Comparison of ENCODE assay signal across 8 cellular contexts in genomic region chr1:97138515-97139032, GRCh38.
A peak's percentile ranks its signal among the peaks of the same experiment; 100 is the strongest.
DNase-seq lines count a peak whose midpoint lies in the region; ATAC-seq and TF ChIP-seq lines count a peak whose summit lies in the region.

No MANE protein-coding gene starts in this region.

- TF ChIP-seq CTCF in IMR-90 (conservative IDR thresholded peaks at IDR 0.05; ENCODE audit: low read depth, low read length): no peak
- TF ChIP-seq CTCF in heart right ventricle (IDR thresholded peaks at IDR 0.05): peak in 1 of 9 donors; percentile 5

- in situ Hi-C loops in IMR-90 (cut with MboI; ENCODE audit: low sequenced_read_pairs): no loop called here

- 0 out of 2 replicates have a peak overlapping the region, but pooled peaks have one; percentile 20 for H3K14ac ChIP-seq in IMR-90 (replicated peaks; ENCODE audit: low read depth, low read length)

- CTCF ChIA-PET in IMR-90 (lab: Yijun Ruan, JAX): interaction anchor here (0.6 to 1.3 kb wide), 8 partner anchors 9 to 1059 kb away, joined by 3 to 6 read pairs (median 3); no protein-coding TSS in a partner anchor

- H4K20me1 ChIP-seq in IMR-90 (ENCODE audit: insufficient read depth, low read length): no peaks in the 10 kb centered on the region

- intact Hi-C loops in IMR-90 (cut with micrococcal nuclease): loop anchor here (1.0 to 5.0 kb wide), 3 partner anchors 171 to 909 kb away; no protein-coding TSS in a partner anchor
- intact Hi-C loops in heart right ventricle (cut with DNase I): loop anchor here in 2 of 10 donors (5.0 to 10.0 kb wide), 3 partner anchors 679 to 916 kb away; no protein-coding TSS in a partner anchor

- H3K56ac ChIP-seq in IMR-90 (ENCODE audit: extremely low read depth, insufficient read depth, low read length): no peak overlapping the region

- H3K79me1 ChIP-seq in IMR-90 (ENCODE audit: low read depth in 1 of 2, low read length in 2 of 2): no peaks in the 10 kb centered on the region

- H2BK20ac ChIP-seq in IMR-90 (ENCODE audit: low read depth, low read length): peak overlapping the region; percentile 37; the same call in 1 of the 2 replicates

- TF ChIP-seq POLR2A in IMR-90 (IDR thresholded peaks at IDR 0.05; ENCODE audit: low read depth, low read length): no peak

- H3K18ac ChIP-seq in IMR-90 (ENCODE audit: low read depth, low read length): no peak overlapping the region; the same call in 1 of the 2 replicates

- no peaks in the 10 kb centered on the region for H3K9me1 ChIP-seq in IMR-90 (ENCODE audit: insufficient read depth, low read length)

- H3K27me3 ChIP-seq in IMR-90 (ENCODE audit: control insufficient read depth, insufficient read depth, low read length): no peaks in the 10 kb centered on the region
- H3K27me3 ChIP-seq in heart right ventricle: no peaks in the 10 kb centered on the region

- dilution Hi-C loops in IMR-90 (cut with HindIII; ENCODE audit: low sequenced_read_pairs, unreplicated experiment): no loop called here

- H2BK15ac ChIP-seq in IMR-90 (ENCODE audit: low read depth, low read length): no peak overlapping the region; the same call in 2 of the 3 replicates

- no peak overlapping the region for H4K91ac ChIP-seq in IMR-90 (ENCODE audit: insufficient read depth, low read depth, low read length)

- no peak overlapping the region for H2AK9ac ChIP-seq in IMR-90 (replicated peaks; ENCODE audit: low read depth, low read length, poor library complexity)

- POLR2A ChIA-PET in IMR-90 (lab: Charles Lee; ENCODE audit: unreplicated experiment): no interaction called here

- 0 out of 2 replicates have a peak overlapping the region, but pooled peaks have one; percentile 8 for H2BK120ac ChIP-seq in IMR-90 (ENCODE audit: low read depth, low read length)

- peak overlapping the region in 1 of 2 experiments; percentile 15; a peak in 1 of 4 replicates for H4K8ac ChIP-seq in IMR-90 (ENCODE audit: low read depth in 2 of 2, low read length in 2 of 2)

- DNase-seq in Ammon's horn (ENCODE audit: low spot score) (peak; percentile 37), IMR-90 (no peak), heart right ventricle (no peak), GF-D8 (lab: John Stamatoyannopoulos, UW) (no peak), SW 1271 (lab: John Stamatoyannopoulos, UW) (no peak)
- no peak for DNase-seq in activated CD4-positive, alpha-beta T cell treated with anti-CD3 and anti-CD28 coated beads, Interleukin-2, amount 50 U/mL, for 48 hours

- H3K36me3 ChIP-seq in IMR-90 (ENCODE audit: control insufficient read depth, insufficient read depth, low read length) (no peaks in the 10 kb centered on the region), heart right ventricle (no peaks in the 10 kb centered on the region)

- H3K9me3 ChIP-seq in IMR-90 (ENCODE audit: control insufficient read depth, insufficient read depth, low read length) (no peaks in the 10 kb centered on the region), heart right ventricle (no peaks in the 10 kb centered on the region)

- H3K4me2 ChIP-seq in IMR-90 (ENCODE audit: low read depth, low read length): no peak overlapping the region

- H3K4ac ChIP-seq in IMR-90 (ENCODE audit: low read depth, low read length): peak overlapping the region; percentile 33

- no CpG with 5 or more reads among the region's 4 CpGs for WGBS in IMR-90 (ENCODE audit: extremely low coverage in 2 of 2, insufficient read length in 1 of 2), 2 experiments
- WGBS in heart right ventricle, 2 donors: 26 to 33% methylated on average over 4 of the region's 4 CpGs

- TF ChIP-seq RAD21 in IMR-90 (IDR thresholded peaks at IDR 0.05; ENCODE audit: low read length): no peak

- H3K4me3 ChIP-seq in IMR-90 (ENCODE audit: insufficient read depth, low read depth, low read length): no peak overlapping the region
- H3K4me3 ChIP-seq in heart right ventricle: peak overlapping the region in 6 of 10 donors; percentile 1 to 45 (median 29)

- H2AFZ ChIP-seq in IMR-90 (replicated peaks; ENCODE audit: low read length, poor library complexity): no peak overlapping the region

- H3K9ac ChIP-seq in IMR-90 (ENCODE audit: low read depth, low read length): no peak overlapping the region

- no peak overlapping the region for H3K27ac ChIP-seq in IMR-90 (ENCODE audit: insufficient read depth, low read length)
- H3K27ac ChIP-seq in heart right ventricle: peak overlapping the region in 3 of 10 donors; percentile 27 to 54 (median 33)

- H3K4me1 ChIP-seq in IMR-90 (ENCODE audit: control insufficient read depth, insufficient read depth, low read length) (peaks cover 3% of the 10 kb centered on the region), heart right ventricle (peaks cover 0 to 15% (median 8%) of the 10 kb centered on the region in 9 donors)

- peak overlapping the region; percentile 36; the same call in 1 of the 2 replicates for H4K5ac ChIP-seq in IMR-90 (ENCODE audit: low read depth, low read length)

- BruUV-seq in IMR-90 (replicated peaks; lab: Mats Ljungman, UMichigan): no TSS peak

- peak overlapping the region; percentile 23; the same call in 1 of the 2 replicates for H2AK5ac ChIP-seq in IMR-90 (ENCODE audit: low read depth, low read length)

- ATAC-seq in GM21360 (IDR thresholded peaks at IDR 0.05; ENCODE audit: unreplicated experiment): peak; percentile 4
- ATAC-seq in IMR-90 (ENCODE audit: low read depth): peak; percentile 16; the same call in 1 of the 2 replicates
- peak in 6 of 8 donors; percentile 26 to 70 (median 55) for ATAC-seq in heart right ventricle
- no peak for ATAC-seq in activated CD4-positive, CD25-positive, alpha-beta regulatory T cell treated with anti-CD3 and anti-CD28 coated beads, Interleukin-2, amount 50 U/mL, for 24 hours

- no peak overlapping the region for H3K23ac ChIP-seq in IMR-90 (ENCODE audit: low read depth, low read length)

- H2BK5ac ChIP-seq in IMR-90 (ENCODE audit: low read depth, low read length, poor library complexity, severe bottlenecking): no peak overlapping the region

TF ChIP-seq in IMR-90, 13 proteins besides CTCF, POLR2A, EP300 and RAD21:
- TF ChIP-seq ELK1 (IDR thresholded peaks at IDR 0.05; ENCODE audit: borderline replicate concordance, low read depth, low read length) (no peak), RCOR1 (IDR thresholded peaks at IDR 0.05; ENCODE audit: insufficient replicate concordance, low read length) (no peak), NFE2L2 (IDR thresholded peaks at IDR 0.05; ENCODE audit: low read depth, low read length) (no peak), MAZ (IDR thresholded peaks at IDR 0.05; ENCODE audit: borderline replicate concordance, low read depth, low read length) (no peak), USF2 (IDR thresholded peaks at IDR 0.05; ENCODE audit: low read depth, low read length) (no peak), CEBPB (IDR thresholded peaks at IDR 0.05; ENCODE audit: low read depth, low read length) (no peak), CHD1 (IDR thresholded peaks at IDR 0.05; ENCODE audit: low read depth, low read length) (no peak), BHLHE40 (IDR thresholded peaks at IDR 0.05; ENCODE audit: low read depth, low read length) (no peak), RFX5 (IDR thresholded peaks at IDR 0.05; ENCODE audit: low read depth, low read length) (no peak), SMC3 (IDR thresholded peaks at IDR 0.05; ENCODE audit: low read depth, low read length) (no peak), MXI1 (IDR thresholded peaks at IDR 0.05; ENCODE audit: borderline replicate concordance, low read depth, low read length) (no peak), MAFK (IDR thresholded peaks at IDR 0.05; ENCODE audit: low read depth, low read length) (no peak), FOS (IDR thresholded peaks at IDR 0.05; ENCODE audit: low read depth, low read length) (no peak)

Comparison
In these comparisons a context has a peak if more than half of its experiments do, and no peak if none do; other contexts are left out.
1. ATAC-seq: peak in GM21360 (single experiment), IMR-90 (single experiment) and heart right ventricle (6 of 8); none in activated CD4-positive, CD25-positive, alpha-beta regulatory T cell treated with anti-CD3 and anti-CD28 coated beads, Interleukin-2, amount 50 U/mL, for 24 hours (0 of 2).